6 cellular contexts compared by ENCODE assay signal in the genomic region with DNA sequence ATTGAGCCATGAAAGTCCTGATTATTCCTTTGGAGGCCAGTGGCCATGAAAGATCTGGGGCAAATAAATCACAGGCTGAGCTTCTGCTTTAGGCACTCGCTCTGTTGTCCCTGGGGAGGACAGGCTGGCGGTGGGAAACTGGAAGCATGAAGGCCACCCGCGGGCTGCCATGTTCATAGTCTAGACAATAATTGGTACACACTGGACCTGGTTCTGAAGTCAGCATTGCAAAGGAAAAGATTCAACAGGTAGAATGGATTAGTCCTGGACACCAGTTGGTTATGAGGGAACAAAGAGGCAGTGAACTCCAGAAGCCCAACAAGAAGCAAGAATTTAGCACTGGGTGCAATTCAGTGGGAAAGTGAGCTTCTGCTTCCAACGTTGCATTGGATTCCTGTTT.
"Had no signal": no experiment of that assay in that cellular context is flagged by ENCODE, and none has a peak within 500 bp of the region (broad histone marks: within the 10 kb centered on the region; RNA-seq: fewer than 3 reads in every experiment).

No MANE protein-coding gene starts in this region.

- DNase-seq: GM23248, GOT3, H7, KBM-7 had no signal

- ATAC-seq: HCT116, HepG2 had no signal
